In the genomic region with DNA sequence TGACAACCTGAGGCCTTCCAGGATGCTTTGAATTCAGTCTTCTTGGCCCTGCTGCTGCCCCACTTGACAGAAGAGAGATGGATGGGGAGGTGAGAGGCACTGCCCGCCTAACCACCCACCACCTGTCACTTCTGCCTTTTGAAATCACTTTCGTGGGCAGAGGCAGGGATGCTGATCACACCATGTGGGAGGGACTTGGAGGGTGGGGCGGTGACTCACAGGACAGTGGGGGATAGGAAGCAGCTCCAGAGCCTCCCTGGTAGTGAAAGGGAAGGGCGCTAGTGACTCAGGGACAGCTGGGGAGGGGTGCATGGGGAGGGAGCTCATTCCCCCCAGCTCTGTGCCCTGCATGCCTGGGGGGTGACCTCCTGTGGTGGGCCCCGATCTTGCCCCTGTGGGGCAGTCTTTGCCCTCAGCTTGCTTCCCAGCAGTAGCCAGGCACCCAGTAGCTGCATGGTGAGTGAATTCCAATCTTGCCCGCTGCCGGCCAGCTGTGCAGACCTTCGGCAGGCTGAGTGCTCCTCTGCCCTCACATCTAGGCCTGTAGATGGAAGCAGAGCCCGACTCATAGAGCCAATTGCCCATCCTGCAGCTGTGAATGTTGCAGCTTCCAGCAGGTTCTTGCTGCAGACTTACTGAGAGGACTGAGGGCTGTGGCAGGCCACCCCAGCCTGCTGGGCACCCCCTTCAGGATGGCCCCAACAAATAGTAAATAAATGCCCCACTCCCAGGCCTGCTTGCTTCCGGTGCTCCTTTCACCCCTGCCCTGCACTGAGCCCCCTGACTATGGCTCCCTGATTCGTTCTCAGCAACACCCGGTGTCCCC, we compare ENCODE assay signal across 8 cellular contexts. TPM values are rescaled to one million over a fixed set of nuclear protein-coding genes. Genes with fewer than 3 reads are reported as not detected.
A peak's percentile ranks its signal among the peaks of the same experiment; 100 is the strongest.
DNase-seq lines count a peak whose midpoint lies in the region; ATAC-seq and TF ChIP-seq lines count a peak whose summit lies in the region.
"Not testable (repeated sequence)": the region's sequence is repeated elsewhere in the genome, so short reads cannot be mapped to it uniquely, and the experiment has no call there.

No MANE protein-coding gene starts in this region.

- H3K9ac ChIP-seq in MM.1S (ENCODE audit: low read length); mesenchymal stem cell (ENCODE audit: low read length): not testable (repeated sequence)

- not testable (repeated sequence) for H2BK12ac ChIP-seq in mesenchymal stem cell (ENCODE audit: low read length in 2 of 2)

- not testable (repeated sequence) for H3K14ac ChIP-seq in mesenchymal stem cell (ENCODE audit: low read length in 2 of 2)

- not testable (repeated sequence) for H3K4me2 ChIP-seq in MM.1S (ENCODE audit: low read depth, low read length); mesenchymal stem cell (ENCODE audit: low read length, poor library complexity, severe bottlenecking)

- H3K4me1 Mint-ChIP-seq in activated CD8-positive, alpha-beta T cell treated with anti-CD3 and anti-CD28 coated beads for 36 hours (ENCODE audit: low read depth); central memory CD8-positive, alpha-beta T cell: not testable (repeated sequence)

- intact Hi-C loops in activated CD8-positive, alpha-beta T cell treated with anti-CD3 and anti-CD28 coated beads for 36 hours (cut with micrococcal nuclease); Right ventricle myocardium inferior (cut with DNase I): not testable (repeated sequence)

- CTCF ChIA-PET in activated CD8-positive, alpha-beta T cell treated with anti-CD3 and anti-CD28 coated beads for 36 hours (lab: Charles Lee): not testable (repeated sequence)

- H2AK5ac ChIP-seq in mesenchymal stem cell (ENCODE audit: low read length, severe bottlenecking): not testable (repeated sequence)

- H3K36me3 Mint-ChIP-seq in activated CD8-positive, alpha-beta T cell treated with anti-CD3 and anti-CD28 coated beads for 36 hours (ENCODE audit: low read depth); central memory CD8-positive, alpha-beta T cell (ENCODE audit: insufficient read depth): not testable (repeated sequence)

- H2BK5ac ChIP-seq in mesenchymal stem cell (ENCODE audit: low read depth, low read length, poor library complexity, severe bottlenecking): not testable (repeated sequence)

- peak; percentile 88 for DNase-seq in A172 (ENCODE audit: low spot score)
- not testable (repeated sequence) for DNase-seq in MM.1S; central memory CD8-positive, alpha-beta T cell (ENCODE audit: low spot score in 2 of 2)
- peak; percentile 78 for DNase-seq in activated CD8-positive, alpha-beta T cell treated with anti-CD3 and anti-CD28 coated beads for 36 hours
- peak; percentile 67 for DNase-seq in Right ventricle myocardium inferior (ENCODE audit: missing footprints)
- peak; percentile 88 for DNase-seq in mesenchymal stem cell
- peak; percentile 77 for DNase-seq in smooth muscle cell of the brain vasculature (ENCODE audit: low read depth, low spot score)

- peak; percentile 97 for ATAC-seq in activated CD8-positive, alpha-beta T cell treated with anti-CD3 and anti-CD28 coated beads for 36 hours
- peak; percentile 85 for ATAC-seq in central memory CD8-positive, alpha-beta T cell (replicated peaks; ENCODE audit: extremely low read depth, poor library complexity, severe bottlenecking)
- ATAC-seq in Right ventricle myocardium inferior: peak; percentile 67

- H3K27me3 Mint-ChIP-seq in activated CD8-positive, alpha-beta T cell treated with anti-CD3 and anti-CD28 coated beads for 36 hours; central memory CD8-positive, alpha-beta T cell: not testable (repeated sequence)

- H4K8ac ChIP-seq in mesenchymal stem cell (ENCODE audit: low read length): not testable (repeated sequence)

- H4K20me1 ChIP-seq in MM.1S (ENCODE audit: insufficient read depth, low read length): not testable (repeated sequence)

- H2BK15ac ChIP-seq in mesenchymal stem cell (ENCODE audit: low read depth, poor library complexity, severe bottlenecking): not testable (repeated sequence)

- not testable (repeated sequence) for H3K27ac ChIP-seq in MM.1S (ENCODE audit: low read length); mesenchymal stem cell (ENCODE audit: low read length, poor library complexity, severe bottlenecking)

- H3K27ac Mint-ChIP-seq in activated CD8-positive, alpha-beta T cell treated with anti-CD3 and anti-CD28 coated beads for 36 hours: peak overlapping the region; percentile 69
- H3K27ac Mint-ChIP-seq in central memory CD8-positive, alpha-beta T cell (ENCODE audit: low read depth): not testable (repeated sequence)

- not testable (repeated sequence) for H3K23ac ChIP-seq in mesenchymal stem cell (ENCODE audit: low read length in 2 of 2)

- not testable (repeated sequence) for H3K79me2 ChIP-seq in MM.1S (ENCODE audit: low read length)

- not testable (repeated sequence) for H2AFZ ChIP-seq in MM.1S (ENCODE audit: low read length); mesenchymal stem cell (ENCODE audit: low read depth, low read length)

- H3K27me3 ChIP-seq in MM.1S (replicated peaks; ENCODE audit: insufficient read depth, low read length); mesenchymal stem cell (ENCODE audit: control insufficient read depth in 1 of 2, insufficient read depth in 1 of 2, low read length in 2 of 2): not testable (repeated sequence)

- not testable (repeated sequence) for H3K4me3 Mint-ChIP-seq in activated CD8-positive, alpha-beta T cell treated with anti-CD3 and anti-CD28 coated beads for 36 hours; central memory CD8-positive, alpha-beta T cell

- not testable (repeated sequence) for H3K36me3 ChIP-seq in MM.1S (replicated peaks; ENCODE audit: insufficient read depth, low read length); mesenchymal stem cell (ENCODE audit: control insufficient read depth in 1 of 2, insufficient read depth in 2 of 2, low read depth in 1 of 2, low read length in 2 of 2)

- H3K9me3 Mint-ChIP-seq in activated CD8-positive, alpha-beta T cell treated with anti-CD3 and anti-CD28 coated beads for 36 hours; central memory CD8-positive, alpha-beta T cell: not testable (repeated sequence)

- not testable (repeated sequence) for H3F3A ChIP-seq in MM.1S (ENCODE audit: insufficient read depth, low read length)

- not testable (repeated sequence) for H3K9me2 ChIP-seq in MM.1S (replicated peaks; ENCODE audit: insufficient read depth, low read length)

- not testable (repeated sequence) for H3K4ac ChIP-seq in mesenchymal stem cell (ENCODE audit: low read depth in 1 of 2, low read length in 2 of 2)

- 39% methylated on average over 8 of the region's 12 CpGs for WGBS in mesenchymal stem cell

- peak overlapping the region in 1 of 2 experiments; percentile 4 for H3K18ac ChIP-seq in mesenchymal stem cell (ENCODE audit: low read depth in 1 of 2, low read length in 2 of 2)

- POLR2A ChIA-PET in activated CD8-positive, alpha-beta T cell treated with anti-CD3 and anti-CD28 coated beads for 36 hours (lab: Charles Lee): not testable (repeated sequence)

- not testable (repeated sequence) for H3K9me3 ChIP-seq in MM.1S (replicated peaks; ENCODE audit: insufficient read depth, low read length); mesenchymal stem cell (ENCODE audit: control insufficient read depth, low read length)

- not testable (repeated sequence) for H3K4me3 ChIP-seq in MM.1S (ENCODE audit: low read length); mesenchymal stem cell (ENCODE audit: insufficient read depth in 1 of 2, low read depth in 1 of 2, low read length in 2 of 2)

- not testable (repeated sequence) for H4K91ac ChIP-seq in mesenchymal stem cell (ENCODE audit: low read length)

- not testable (repeated sequence) for H3K79me1 ChIP-seq in mesenchymal stem cell (replicated peaks; ENCODE audit: low read length, poor library complexity, severe bottlenecking)

- TF ChIP-seq CTCF in GM12872 (IDR thresholded peaks at IDR 0.05; ENCODE audit: insufficient read depth, low read depth, low read length): 0 out of 3 replicates have a peak, but pooled peaks have one; percentile 1
- TF ChIP-seq CTCF in MM.1S (IDR thresholded peaks at IDR 0.05; ENCODE audit: low read length): peak; percentile 8; the same call in 1 of the 2 replicates
- TF ChIP-seq CTCF in activated CD8-positive, alpha-beta T cell treated with anti-CD3 and anti-CD28 coated beads for 36 hours (IDR thresholded peaks at IDR 0.05): not testable (repeated sequence)

- H2BK120ac ChIP-seq in mesenchymal stem cell (ENCODE audit: low read depth, low read length): not testable (repeated sequence)

- H3K4me1 ChIP-seq in MM.1S (ENCODE audit: low read length): not testable (repeated sequence)
- H3K4me1 ChIP-seq in mesenchymal stem cell (ENCODE audit: control insufficient read depth, insufficient read depth, low read depth, low read length): peaks cover 14% of the 10 kb centered on the region

RNA-seq across cellular contexts. Expression of gene GPAT2, which starts 28.6 kb away (rescaled TPM):
- total RNA-seq in A172 (2014; rRNA removed; shearing (Covaris generic)): not detected in 2 replicates
- 10 to 100 TPM in 1 of 2 experiments, 1 to 10 TPM in 1; 9.7 to 10.2 TPM for total RNA-seq in activated CD8-positive, alpha-beta T cell treated with anti-CD3 and anti-CD28 coated beads for 36 hours
- 6.1 TPM for total RNA-seq in Right ventricle myocardium inferior
- not detected for polyA plus RNA-seq in mesenchymal stem cell (2013, experiment 1 of 2)
- polyA plus RNA-seq in mesenchymal stem cell (2013, experiment 2 of 2): not detected

RNA-seq across cellular contexts. Expression of gene ADRA2B, which starts 53.1 kb away (rescaled TPM):
- not detected in 2 replicates for total RNA-seq in A172 (2014; rRNA removed; shearing (Covaris generic))
- total RNA-seq in activated CD8-positive, alpha-beta T cell treated with anti-CD3 and anti-CD28 coated beads for 36 hours: under 1 TPM; 0.29 to 0.34 TPM
- total RNA-seq in Right ventricle myocardium inferior: 6.9 TPM
- polyA plus RNA-seq in mesenchymal stem cell (2013, experiment 1 of 2): not detected
- polyA plus RNA-seq in mesenchymal stem cell (2013, experiment 2 of 2): 0.01 TPM
